In genomic region chr2:63789318-63790051, GRCh38 we compare ENCODE assay signal across 1 cellular context.
TF ChIP-seq lines count a peak whose summit lies in the region.

No MANE protein-coding gene starts in this region.

TF ChIP-seq in GM23338, 12 proteins besides CTCF, POLR2A, EP300 and RAD21 (continued from another document):
- no peak for TF ChIP-seq STAT1 (IDR thresholded peaks at IDR 0.05; ENCODE audit: unreplicated experiment)
